Comparison of ENCODE assay signal across 10 cellular contexts in genomic region chr19:51607077-51607476, GRCh38.
A peak's percentile ranks its signal among the peaks of the same experiment; 100 is the strongest.
DNase-seq lines count a peak whose midpoint lies in the region; ATAC-seq lines count a peak whose summit lies in the region.
"Had no signal": no experiment of that assay in that cellular context is flagged by ENCODE, and none has a peak within 500 bp of the region (broad histone marks: within the 10 kb centered on the region; RNA-seq: fewer than 3 reads in every experiment).

No MANE protein-coding gene starts in this region.

- no peak overlapping the region for H3K4me3 ChIP-seq in effector memory CD4-positive, alpha-beta T cell (ENCODE audit: insufficient read depth, low read depth, low read length, poor library complexity, severe bottlenecking)
- H3K4me3 ChIP-seq: stomach had no signal

- H3K27me3 ChIP-seq in effector memory CD4-positive, alpha-beta T cell (replicated peaks; ENCODE audit: control insufficient read depth, insufficient read depth, low read length, poor library complexity, severe bottlenecking) = no peaks in the 10 kb centered on the region

- peaks cover 39% of the 10 kb centered on the region for H3K27me3 Mint-ChIP-seq in activated naive CD8-positive, alpha-beta T cell treated with anti-CD3 and anti-CD28 coated beads, Interleukin-2, amount 50 U/mL, for 24 hours

- peaks cover 5% of the 10 kb centered on the region for H3K9me3 Mint-ChIP-seq in activated naive CD8-positive, alpha-beta T cell treated with anti-CD3 and anti-CD28 coated beads, Interleukin-2, amount 50 U/mL, for 24 hours

- H3K27ac Mint-ChIP-seq in activated naive CD8-positive, alpha-beta T cell treated with anti-CD3 and anti-CD28 coated beads, Interleukin-2, amount 50 U/mL, for 24 hours = peak overlapping the region; percentile 76

- DNase-seq in activated naive CD8-positive, alpha-beta T cell treated with anti-CD3 and anti-CD28 coated beads, Interleukin-2, amount 50 U/mL, for 24 hours = peak; percentile 39
- DNase-seq in SHP77 (lab: John Stamatoyannopoulos, UW) (no peak), nucleus accumbens (lab: John Stamatoyannopoulos, UW) (no peak), substantia nigra (lab: John Stamatoyannopoulos, UW) (no peak)
- DNase-seq in effector memory CD4-positive, alpha-beta T cell = no peak
- DNase-seq: NCI-H1048, stomach had no signal

- H3K36me3 ChIP-seq in effector memory CD4-positive, alpha-beta T cell (ENCODE audit: control insufficient read depth, insufficient read depth, low read length) = no peaks in the 10 kb centered on the region
- H3K36me3 ChIP-seq: stomach had no signal

- H3K27ac ChIP-seq in effector memory CD4-positive, alpha-beta T cell (ENCODE audit: insufficient read depth, low read length, poor library complexity, severe bottlenecking) = no peak overlapping the region
- no peak overlapping the region for H3K27ac ChIP-seq in substantia nigra (ENCODE audit: low read depth, low read length, poor library complexity, severe bottlenecking)
- H3K27ac ChIP-seq: stomach had no signal

- H3K4me3 Mint-ChIP-seq in activated naive CD8-positive, alpha-beta T cell treated with anti-CD3 and anti-CD28 coated beads, Interleukin-2, amount 50 U/mL, for 24 hours = no peak overlapping the region

- peaks cover 3% of the 10 kb centered on the region for H3K36me3 Mint-ChIP-seq in activated naive CD8-positive, alpha-beta T cell treated with anti-CD3 and anti-CD28 coated beads, Interleukin-2, amount 50 U/mL, for 24 hours (ENCODE audit: low read depth)

- H3K4me1 Mint-ChIP-seq in activated naive CD8-positive, alpha-beta T cell treated with anti-CD3 and anti-CD28 coated beads, Interleukin-2, amount 50 U/mL, for 24 hours = peaks cover 32% of the 10 kb centered on the region

- H3K4me1 ChIP-seq in effector memory CD4-positive, alpha-beta T cell (ENCODE audit: control insufficient read depth, insufficient read depth, low read length, poor library complexity, severe bottlenecking) = no peaks in the 10 kb centered on the region
- H3K4me1 ChIP-seq: stomach had no signal

- ATAC-seq in GM18502 (IDR thresholded peaks at IDR 0.05; ENCODE audit: poor library complexity, unreplicated experiment) = peak; percentile 96
- ATAC-seq in GM21367 (IDR thresholded peaks at IDR 0.05; ENCODE audit: unreplicated experiment) = peak; percentile 67
- peak; percentile 88 for ATAC-seq in HG03342 (IDR thresholded peaks at IDR 0.05; ENCODE audit: unreplicated experiment)
- peak; percentile 84 for ATAC-seq in activated naive CD8-positive, alpha-beta T cell treated with anti-CD3 and anti-CD28 coated beads, Interleukin-2, amount 50 U/mL, for 24 hours

- no peaks in the 10 kb centered on the region for H3K9me3 ChIP-seq in effector memory CD4-positive, alpha-beta T cell (ENCODE audit: control insufficient read depth, low read length)
- H3K9me3 ChIP-seq: stomach had no signal
